In genomic region chr9:121581775-121582600, GRCh38 we compare ENCODE assay signal across 14 cellular contexts.
DNase-seq lines count a peak whose midpoint lies in the region; ATAC-seq and TF ChIP-seq lines count a peak whose summit lies in the region.
"Had no signal": no experiment of that assay in that cellular context is flagged by ENCODE, and none has a peak within 500 bp of the region (broad histone marks: within the 10 kb centered on the region; RNA-seq: fewer than 3 reads in every experiment).

No MANE protein-coding gene starts in this region.

- peak overlapping the region; percentile 42 for H2AK5ac ChIP-seq in neuronal stem cell (ENCODE audit: low read depth, low read length)

- no peak overlapping the region for H3K23ac ChIP-seq in neuronal stem cell (ENCODE audit: low read depth, low read length, poor library complexity)

- peaks cover 9% of the 10 kb centered on the region for H3K4me1 Mint-ChIP-seq in stimulated activated naive CD8-positive, alpha-beta T cell treated with anti-CD3 and anti-CD28 coated beads, Interleukin-15, amount 100 ng/mL, for 72 hours
- H3K4me1 Mint-ChIP-seq: activated naive CD8-positive, alpha-beta T cell treated with anti-CD3 and anti-CD28 coated beads, Interleukin-2, amount 10 ng/mL, durations not matched to agents 7 days and 5 days had no signal

- H3K9me3 ChIP-seq in right atrium auricular region (no peaks in the 10 kb centered on the region), neuronal stem cell (replicated peaks in 1 of 2; ENCODE audit: control insufficient read depth in 2 of 2, insufficient read depth in 1 of 2, low read depth in 1 of 2, low read length in 2 of 2) (no peaks in the 10 kb centered on the region)
- H3K9me3 ChIP-seq: gastrocnemius medialis, psoas muscle had no signal

- in situ Hi-C loops in ACHN (cut with HindIII; ENCODE audit: low pct_ligation_motif_present, low pct_unique_long_range_greater_than_20kb, low sequenced_read_pairs), result no loop called here

- peak overlapping the region; percentile 91 for H2AFZ ChIP-seq in neuronal stem cell (ENCODE audit: low read length)
- H2AFZ ChIP-seq: PC-9 had no signal

- H3K14ac ChIP-seq in neuronal stem cell (ENCODE audit: low read length), result no peak overlapping the region

- no peak overlapping the region for H4K91ac ChIP-seq in neuronal stem cell (ENCODE audit: low read depth, low read length, poor library complexity)

- ATAC-seq in stimulated activated naive CD8-positive, alpha-beta T cell treated with anti-CD3 and anti-CD28 coated beads, Interleukin-15, amount 100 ng/mL, for 72 hours, result no peak
- ATAC-seq: activated T-cell treated with anti-CD3 and anti-CD28 coated beads, Interleukin-2, amount 50 U/mL, for 4 hours; gastrocnemius medialis; psoas muscle had no signal

- no peak overlapping the region for H3K4me3 ChIP-seq in H7 (ENCODE audit: insufficient read depth, low read depth, low read length)
- H3K4me3 ChIP-seq in right atrium auricular region, result no peak overlapping the region
- no peak overlapping the region for H3K4me3 ChIP-seq in neuronal stem cell (ENCODE audit: low read length in 2 of 2)
- H3K4me3 ChIP-seq: gastrocnemius medialis, PC-9, psoas muscle had no signal

- no peak overlapping the region for H3K4ac ChIP-seq in neuronal stem cell (ENCODE audit: low read length)

- no peak overlapping the region for H3K9ac ChIP-seq in neuronal stem cell (ENCODE audit: low read depth, low read length, poor library complexity)

- H2BK15ac ChIP-seq in neuronal stem cell (ENCODE audit: low read length), result peak overlapping the region; percentile 56

- no peak overlapping the region for H2BK12ac ChIP-seq in neuronal stem cell (ENCODE audit: low read length)

- no peaks in the 10 kb centered on the region for H3K79me1 ChIP-seq in neuronal stem cell (ENCODE audit: low read depth, low read length)

- H3K18ac ChIP-seq in neuronal stem cell (ENCODE audit: low read length), result peak overlapping the region; percentile 92

- no peak overlapping the region for H3K4me3 Mint-ChIP-seq in stimulated activated naive CD8-positive, alpha-beta T cell treated with anti-CD3 and anti-CD28 coated beads, Interleukin-15, amount 100 ng/mL, for 72 hours
- H3K4me3 Mint-ChIP-seq: activated CD4-positive, alpha-beta memory T cell treated with anti-CD3 and anti-CD28 coated beads for 36 hours; activated naive CD8-positive, alpha-beta T cell treated with anti-CD3 and anti-CD28 coated beads, Interleukin-2, amount 10 ng/mL, durations not matched to agents 7 days and 5 days; activated T-cell treated with anti-CD3 and anti-CD28 coated beads, Interleukin-2, amount 50 U/mL, for 4 hours had no signal

- H2BK5ac ChIP-seq in neuronal stem cell (ENCODE audit: low read length), result no peak overlapping the region

- peak overlapping the region; percentile 28 to 29 for H3K27ac ChIP-seq in right atrium auricular region
- peak overlapping the region; percentile 2 for H3K27ac ChIP-seq in neuronal stem cell (replicated peaks; ENCODE audit: low read length)
- H3K27ac ChIP-seq: gastrocnemius medialis, PC-9, psoas muscle had no signal

- H3K36me3 ChIP-seq in H7 (replicated peaks; ENCODE audit: control insufficient read depth, insufficient read depth, low read length) (no peaks in the 10 kb centered on the region), right atrium auricular region (no peaks in the 10 kb centered on the region), neuronal stem cell (replicated peaks in 1 of 2; ENCODE audit: control insufficient read depth in 2 of 2, insufficient read depth in 2 of 2, low read length in 2 of 2) (no peaks in the 10 kb centered on the region)
- H3K36me3 ChIP-seq: gastrocnemius medialis had no signal

- peak; percentile 80 for DNase-seq in H7
- peak in 55 of 58 donors; percentile 9 to 87 (median 66) for DNase-seq in anterior cingulate cortex (lab: John Stamatoyannopoulos, UW)
- no peak for DNase-seq in right atrium auricular region (ENCODE audit: low spot score)
- DNase-seq in neuronal stem cell (ENCODE audit: low spot score), result peak; percentile 30
- DNase-seq in activated CD4-positive, CD25-positive, alpha-beta regulatory T cell (lab: John Stamatoyannopoulos, UW), result no peak
- DNase-seq in central memory CD4-positive, alpha-beta T cell, result no peak
- DNase-seq in ACHN, result no peak
- no peak for DNase-seq in stimulated activated naive CD8-positive, alpha-beta T cell treated with anti-CD3 and anti-CD28 coated beads, Interleukin-15, amount 100 ng/mL, for 72 hours
- DNase-seq: activated CD4-positive, alpha-beta memory T cell treated with anti-CD3 and anti-CD28 coated beads for 36 hours; activated naive CD8-positive, alpha-beta T cell treated with anti-CD3 and anti-CD28 coated beads, Interleukin-2, amount 10 ng/mL, durations not matched to agents 7 days and 5 days; activated T-cell treated with anti-CD3 and anti-CD28 coated beads, Interleukin-2, amount 50 U/mL, for 4 hours; gastrocnemius medialis; PC-9; psoas muscle had no signal

- H3K27me3 ChIP-seq in H7 (ENCODE audit: control insufficient read depth, insufficient read depth, low read length) (no peaks in the 10 kb centered on the region), right atrium auricular region (no peaks in the 10 kb centered on the region), neuronal stem cell (ENCODE audit: control insufficient read depth in 3 of 3, insufficient read depth in 3 of 3, low read depth in 1 of 3, low read length in 3 of 3) (peaks cover 0 to 49% (median 0%) of the 10 kb centered on the region in 3 experiments)
- H3K27me3 ChIP-seq: gastrocnemius medialis had no signal

- peak overlapping the region in 1 of 2 donors; percentile 6 for H3K27ac Mint-ChIP-seq in stimulated activated naive CD8-positive, alpha-beta T cell treated with anti-CD3 and anti-CD28 coated beads, Interleukin-15, amount 100 ng/mL, for 72 hours
- H3K27ac Mint-ChIP-seq: activated CD4-positive, alpha-beta memory T cell treated with anti-CD3 and anti-CD28 coated beads for 36 hours; activated naive CD8-positive, alpha-beta T cell treated with anti-CD3 and anti-CD28 coated beads, Interleukin-2, amount 10 ng/mL, durations not matched to agents 7 days and 5 days had no signal

- H3K4me1 ChIP-seq in right atrium auricular region (peaks cover 0 to 26% of the 10 kb centered on the region in 2 donors), neuronal stem cell (ENCODE audit: control insufficient read depth in 2 of 2, insufficient read depth in 1 of 2, low read depth in 1 of 2, low read length in 2 of 2) (peaks cover 12 to 13% of the 10 kb centered on the region in 2 donors)

- H3K9me3 Mint-ChIP-seq in stimulated activated naive CD8-positive, alpha-beta T cell treated with anti-CD3 and anti-CD28 coated beads, Interleukin-15, amount 100 ng/mL, for 72 hours, result no peaks in the 10 kb centered on the region
- H3K9me3 Mint-ChIP-seq: activated CD4-positive, alpha-beta memory T cell treated with anti-CD3 and anti-CD28 coated beads for 36 hours; activated naive CD8-positive, alpha-beta T cell treated with anti-CD3 and anti-CD28 coated beads, Interleukin-2, amount 10 ng/mL, durations not matched to agents 7 days and 5 days; activated T-cell treated with anti-CD3 and anti-CD28 coated beads, Interleukin-2, amount 50 U/mL, for 4 hours had no signal

- peaks cover 55% of the 10 kb centered on the region for H3K27me3 Mint-ChIP-seq in stimulated activated naive CD8-positive, alpha-beta T cell treated with anti-CD3 and anti-CD28 coated beads, Interleukin-15, amount 100 ng/mL, for 72 hours

- no peak overlapping the region for H4K8ac ChIP-seq in neuronal stem cell (ENCODE audit: low read depth, low read length)

- WGBS in neuronal stem cell (ENCODE audit: extremely low coverage in 2 of 2, insufficient read length in 2 of 2, insufficient replicate concordance in 1 of 2), 2 donors, result no CpG with 5 or more reads among the region's 19 CpGs

- no peak overlapping the region for H3K4me2 ChIP-seq in neuronal stem cell (ENCODE audit: insufficient read depth, low read length, poor library complexity, severe bottlenecking)
- H3K4me2 ChIP-seq: PC-9 had no signal

- H2BK120ac ChIP-seq in neuronal stem cell (ENCODE audit: low read depth, low read length), result no peak overlapping the region

- TF ChIP-seq CTCF in right atrium auricular region (IDR thresholded peaks at IDR 0.05), result no peak

Comparison
In these comparisons a context has a peak if more than half of its experiments do, and no peak if none do; other contexts are left out.
1. DNase-seq: peak in H7 (single experiment), anterior cingulate cortex (55 of 58) and neuronal stem cell (single experiment); none in right atrium auricular region (single experiment), activated CD4-positive, CD25-positive, alpha-beta regulatory T cell (0 of 4), central memory CD4-positive, alpha-beta T cell (single experiment), ACHN (single experiment) and stimulated activated naive CD8-positive, alpha-beta T cell treated with anti-CD3 and anti-CD28 coated beads, Interleukin-15, amount 100 ng/mL, for 72 hours (0 of 2).